22 cellular contexts compared by ENCODE assay signal in genomic region chr3:25581335-25581734, GRCh38.
DNase-seq lines count a peak whose midpoint lies in the region; ATAC-seq and TF ChIP-seq lines count a peak whose summit lies in the region.
"Had no signal": no experiment of that assay in that cellular context is flagged by ENCODE, and none has a peak within 500 bp of the region (broad histone marks: within the 10 kb centered on the region; RNA-seq: fewer than 3 reads in every experiment).

No MANE protein-coding gene starts in this region.

- H3K4me2 ChIP-seq in SK-N-SH (no peak overlapping the region), fibroblast of lung (ENCODE audit: extremely low read depth, insufficient read depth, low read length) (no peak overlapping the region), osteoblast (ENCODE audit: insufficient read depth, low read length) (no peak overlapping the region)

- TF ChIP-seq RAD21 in SK-N-SH (IDR thresholded peaks at IDR 0.05; ENCODE audit: low read length), result no peak

- H3K9ac ChIP-seq in SK-N-SH (peak overlapping the region; percentile 64; the same call in 1 of the 2 replicates), fibroblast of lung (ENCODE audit: insufficient read depth, low read length) (no peak overlapping the region)

- H3K79me2 ChIP-seq in SK-N-SH (ENCODE audit: insufficient read depth) (no peaks in the 10 kb centered on the region; the same call in 1 of the 2 replicates), fibroblast of lung (ENCODE audit: control insufficient read depth, insufficient read depth, low read length) (no peaks in the 10 kb centered on the region), osteoblast (ENCODE audit: insufficient read depth, low read length) (no peaks in the 10 kb centered on the region)

- peaks cover 9 to 15% of the 10 kb centered on the region in 2 experiments; a peak in 2 of 4 replicates for H3K4me1 ChIP-seq in SK-N-SH (ENCODE audit: control insufficient read depth in 1 of 2, insufficient read depth in 2 of 2, low read depth in 1 of 2, low read length in 1 of 2)
- peaks cover 4% of the 10 kb centered on the region for H3K4me1 ChIP-seq in fibroblast of lung (ENCODE audit: control insufficient read depth, extremely low read depth, insufficient read depth, low read length)
- peaks cover 9% of the 10 kb centered on the region for H3K4me1 ChIP-seq in osteoblast (ENCODE audit: insufficient read depth, low read length)
- H3K4me1 ChIP-seq: BE2C had no signal

- POLR2A ChIA-PET in SK-N-SH (lab: Yijun Ruan, JAX), result no interaction called here

- H4K20me1 ChIP-seq in SK-N-SH (ENCODE audit: insufficient read depth), result no peaks in the 10 kb centered on the region
- no peaks in the 10 kb centered on the region for H4K20me1 ChIP-seq in fibroblast of lung (ENCODE audit: control insufficient read depth, extremely low read depth, insufficient read depth, low read length)
- H4K20me1 ChIP-seq in osteoblast (ENCODE audit: insufficient read depth, low read length), result no peaks in the 10 kb centered on the region

- H3K27me3 ChIP-seq in SK-N-SH (ENCODE audit: insufficient read depth) (no peaks in the 10 kb centered on the region), WERI-Rb-1 (ENCODE audit: insufficient read depth, low read depth, severe bottlenecking) (no peaks in the 10 kb centered on the region), fibroblast of lung (ENCODE audit: control insufficient read depth, insufficient read depth, low read length) (no peaks in the 10 kb centered on the region), osteoblast (ENCODE audit: insufficient read depth, low read length) (no peaks in the 10 kb centered on the region)
- H3K27me3 ChIP-seq: BE2C had no signal

- H3K9me3 ChIP-seq in SK-N-SH, result no peaks in the 10 kb centered on the region
- no peaks in the 10 kb centered on the region for H3K9me3 ChIP-seq in WERI-Rb-1 (ENCODE audit: severe bottlenecking)
- H3K9me3 ChIP-seq in fibroblast of lung (ENCODE audit: control insufficient read depth, insufficient read depth, low read depth, low read length), result no peaks in the 10 kb centered on the region
- peaks cover 5% of the 10 kb centered on the region for H3K9me3 ChIP-seq in osteoblast (ENCODE audit: low read depth, low read length)
- H3K9me3 ChIP-seq: BE2C had no signal

- CTCF ChIA-PET in SK-N-SH (lab: Yijun Ruan, JAX), result interaction anchor here (1.2 to 1.6 kb wide), 4 partner anchors 12 to 901 kb away, joined by 3 to 6 read pairs (median 5); no protein-coding TSS in a partner anchor

- H2AFZ ChIP-seq in SK-N-SH (ENCODE audit: low read depth), result no peak overlapping the region
- H2AFZ ChIP-seq in fibroblast of lung (ENCODE audit: low read length), result no peak overlapping the region
- no peak overlapping the region for H2AFZ ChIP-seq in osteoblast (ENCODE audit: low read length)

- no peak for ATAC-seq in SK-N-SH treated with all-trans-retinoic acid at 6 μM for 48 hours

- TF ChIP-seq CTCF in SK-N-SH (IDR thresholded peaks at IDR 0.05) (no peak), WERI-Rb-1 (IDR thresholded peaks at IDR 0.05; ENCODE audit: low read depth, low read length) (no peak), fibroblast of lung (conservative IDR thresholded peaks at IDR 0.05 in 1 of 2, IDR thresholded peaks at IDR 0.05 in 1 of 2; ENCODE audit: low read depth in 1 of 2, low read length in 2 of 2) (no peak), osteoblast (IDR thresholded peaks at IDR 0.05; ENCODE audit: extremely low read depth, low read depth, low read length) (no peak)

- no peak overlapping the region for H3K4me3 ChIP-seq in SK-N-SH (ENCODE audit: low read depth in 2 of 2, low read length in 1 of 2)
- H3K4me3 ChIP-seq in WERI-Rb-1 (ENCODE audit: low read depth, low read length), result no peak overlapping the region
- H3K4me3 ChIP-seq in fibroblast of lung (replicated peaks in 1 of 4; ENCODE audit: control extremely low read depth in 1 of 4, insufficient read depth in 1 of 4, low read depth in 3 of 4, low read length in 4 of 4), result no peak overlapping the region
- no peak overlapping the region for H3K4me3 ChIP-seq in osteoblast (ENCODE audit: insufficient read depth, low read length)

- H3K27ac ChIP-seq in SK-N-SH (ENCODE audit: low read depth in 2 of 2, low read length in 1 of 2) (peak overlapping the region in 1 of 2 experiments; percentile 93; a peak in 2 of 4 replicates), WERI-Rb-1 (peak overlapping the region; percentile 69; the same call in 1 of the 2 replicates), fibroblast of lung (ENCODE audit: insufficient read depth, low read length) (peak overlapping the region; percentile 76), osteoblast (ENCODE audit: low read depth, low read length) (peak overlapping the region; percentile 74)
- H3K27ac ChIP-seq: 22Rv1 had no signal

- TF ChIP-seq EP300 in SK-N-SH (IDR thresholded peaks at IDR 0.05; ENCODE audit: borderline replicate concordance in 1 of 2, low read depth in 1 of 2, low read length in 1 of 2), result no peak

- WGBS in SK-N-SH (ENCODE audit: low lambda C conversion rate), result 98% methylated on average over 5 of the region's 7 CpGs

- H3K9me2 ChIP-seq in SK-N-SH, result no peaks in the 10 kb centered on the region

- peaks cover 19% of the 10 kb centered on the region for H3F3A ChIP-seq in SK-N-SH (replicated peaks; ENCODE audit: insufficient read depth)

- DNase-seq in SK-N-SH, result no peak
- DNase-seq in WERI-Rb-1, result no peak
- DNase-seq in fibroblast of lung (ENCODE audit: low read depth in 2 of 2), result no peak
- no peak for DNase-seq in osteoblast (ENCODE audit: insufficient read length, low spot score, missing footprints)
- no peak for DNase-seq in stimulated activated CD4-positive, alpha-beta T cell treated with anti-CD3 and anti-CD28 coated beads, Interleukin-1b, Interleukin-23, amount 100 ng/mL, for 48 hours
- no peak for DNase-seq in AG08395 (ENCODE audit: low spot score)
- no peak for DNase-seq in iPS-NIHi11 (ENCODE audit: low spot score)
- DNase-seq: BE2C; CD4-positive, CD25-positive, alpha-beta regulatory T cell; COR-L47; GDM1; H9; Kasumi-1; MM.1S; NCI-H1092 treated with DMSO at 0.1 percent for 48 hours; NCI-H2081 treated with DMSO at 0.1 percent for 48 hours; NCI-H510A; NCI-H748 treated with DMSO at 0.1 percent for 48 hours; NK-92 treated with Interleukin-12 subunit alpha and Interleukin-12 subunit beta, amount 100 ng/mL, for 24 hours; Right ventricle myocardium superior had no signal

- H3K36me3 ChIP-seq in SK-N-SH (replicated peaks in 1 of 2; ENCODE audit: control insufficient read depth in 1 of 2, insufficient read depth in 2 of 2, low read length in 1 of 2) (no peaks in the 10 kb centered on the region), WERI-Rb-1 (no peaks in the 10 kb centered on the region), fibroblast of lung (ENCODE audit: control insufficient read depth, insufficient read depth, low read length) (no peaks in the 10 kb centered on the region), osteoblast (ENCODE audit: insufficient read depth, low read length) (peaks cover 9% of the 10 kb centered on the region)
- H3K36me3 ChIP-seq: BE2C had no signal

TF ChIP-seq in SK-N-SH, 30 proteins besides CTCF, POLR2A, EP300 and RAD21 (continues in another document):
- TF ChIP-seq NFIC (IDR thresholded peaks at IDR 0.05; ENCODE audit: borderline replicate concordance) (no peak), IRF3 (IDR thresholded peaks at IDR 0.05; ENCODE audit: low read depth, low read length) (no peak), POLR2AphosphoS5 (IDR thresholded peaks at IDR 0.05; ENCODE audit: low read depth, low read length) (no peak), GATA2 (CRISPR knock-in tag; IDR thresholded peaks at IDR 0.05) (no peak), NRF1 (IDR thresholded peaks at IDR 0.05; ENCODE audit: low read depth, low read length) (no peak), RFX5 (IDR thresholded peaks at IDR 0.05; ENCODE audit: low read length) (no peak)
- TF ChIP-seq, protein P1, sequence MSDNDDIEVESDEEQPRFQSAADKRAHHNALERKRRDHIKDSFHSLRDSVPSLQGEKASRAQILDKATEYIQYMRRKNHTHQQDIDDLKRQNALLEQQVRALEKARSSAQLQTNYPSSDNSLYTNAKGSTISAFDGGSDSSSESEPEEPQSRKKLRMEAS (IDR thresholded peaks at IDR 0.05; ENCODE audit: low read depth), result no peak

TF ChIP-seq in SK-N-SH treated with all-trans-retinoic acid at 6 μM for 48 hours, 23 proteins besides CTCF, POLR2A, EP300 and RAD21:
- no peak for TF ChIP-seq ZNF565 (CRISPR knock-in tag; conservative IDR thresholded peaks at IDR 0.05; ENCODE audit: low read depth)
- TF ChIP-seq, protein P2, sequence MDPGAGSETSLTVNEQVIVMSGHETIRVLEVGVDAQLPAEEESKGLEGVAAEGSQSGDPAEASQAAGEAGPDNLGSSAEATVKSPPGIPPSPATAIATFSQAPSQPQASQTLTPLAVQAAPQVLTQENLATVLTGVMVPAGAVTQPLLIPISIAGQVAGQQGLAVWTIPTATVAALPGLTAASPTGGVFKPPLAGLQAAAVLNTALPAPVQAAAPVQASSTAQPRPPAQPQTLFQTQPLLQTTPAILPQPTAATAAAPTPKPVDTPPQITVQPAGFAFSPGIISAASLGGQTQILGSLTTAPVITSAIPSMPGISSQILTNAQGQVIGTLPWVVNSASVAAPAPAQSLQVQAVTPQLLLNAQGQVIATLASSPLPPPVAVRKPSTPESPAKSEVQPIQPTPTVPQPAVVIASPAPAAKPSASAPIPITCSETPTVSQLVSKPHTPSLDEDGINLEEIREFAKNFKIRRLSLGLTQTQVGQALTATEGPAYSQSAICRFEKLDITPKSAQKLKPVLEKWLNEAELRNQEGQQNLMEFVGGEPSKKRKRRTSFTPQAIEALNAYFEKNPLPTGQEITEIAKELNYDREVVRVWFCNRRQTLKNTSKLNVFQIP (CRISPR knock-in tag; IDR thresholded peaks at IDR 0.05; ENCODE audit: borderline replicate concordance, low read depth), result no peak
- no peak for TF ChIP-seq ZNF8 (CRISPR knock-in tag; IDR thresholded peaks at IDR 0.05)
